8 cellular contexts compared by ENCODE assay signal in the genomic region with DNA sequence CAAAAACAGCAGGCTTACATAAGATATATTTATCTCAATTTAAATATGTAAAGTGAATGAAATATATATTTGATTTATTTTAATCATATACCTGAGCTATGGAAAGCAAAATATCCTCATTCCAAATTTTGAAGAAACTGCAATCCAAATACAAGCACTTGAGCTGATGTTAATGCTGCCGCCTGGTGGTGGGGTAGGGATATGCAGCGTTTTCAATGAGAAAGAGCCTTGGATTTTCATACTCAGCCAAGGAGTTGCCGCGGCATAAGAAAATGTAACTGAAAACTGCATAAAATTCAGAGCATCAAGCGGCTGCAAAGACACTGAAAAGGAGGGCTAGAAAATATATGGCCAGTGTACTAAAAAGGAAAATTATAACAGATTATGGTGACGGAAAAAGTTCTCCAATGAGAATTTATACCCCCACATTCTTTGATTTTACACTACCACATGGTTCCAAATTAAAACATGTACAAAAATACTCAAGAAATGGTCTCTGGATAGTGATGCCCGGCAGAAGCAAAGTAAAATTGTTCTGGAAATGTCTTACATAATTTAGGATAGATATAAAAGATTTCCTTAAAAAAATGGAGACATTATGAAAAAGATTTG.
DNase-seq lines count a peak whose midpoint lies in the region; ATAC-seq, FAIRE-seq and TF ChIP-seq lines count a peak whose summit lies in the region.

No MANE protein-coding gene starts in this region.

- H3K79me2 ChIP-seq in ACC112 (ENCODE audit: control insufficient read depth, insufficient read depth, low read length, unreplicated experiment), result no peaks in the 10 kb centered on the region

- H3K36me3 ChIP-seq in ACC112 (ENCODE audit: insufficient read depth, low read length), result no peaks in the 10 kb centered on the region
- no peaks in the 10 kb centered on the region for H3K36me3 ChIP-seq in kidney (ENCODE audit: control insufficient read depth in 1 of 2, insufficient read depth in 2 of 2, low read length in 2 of 2)

- no peak overlapping the region for H2AFZ ChIP-seq in ACC112 (ENCODE audit: low read length, unreplicated experiment)

- ATAC-seq in HG03095 (IDR thresholded peaks at IDR 0.05; ENCODE audit: unreplicated experiment), result peak; percentile 72

- H3K9me3 ChIP-seq in kidney (ENCODE audit: control insufficient read depth in 1 of 2, low read length in 2 of 2), result no peaks in the 10 kb centered on the region

- H3K4me1 ChIP-seq in ACC112 (ENCODE audit: control insufficient read depth, insufficient read depth, low read length, unreplicated experiment), result no peaks in the 10 kb centered on the region
- H3K4me1 ChIP-seq in kidney (ENCODE audit: control insufficient read depth in 1 of 2, insufficient read depth in 1 of 2, low read depth in 1 of 2, low read length in 2 of 2), result no peaks in the 10 kb centered on the region

- no peak for FAIRE-seq in kidney (lab: Jason Lieb, UNC)

- DNase-seq in RKO (ENCODE audit: low spot score) (peak; percentile 52), astrocyte of the hippocampus (ENCODE audit: low read depth, low spot score) (peak; percentile 53), kidney (no peak)
- DNase-seq in stimulated activated CD8-positive, alpha-beta memory T cell treated with anti-CD3 and anti-CD28 coated beads, Interleukin-15, amount 100 ng/mL, for 48 hours (ENCODE audit: low read depth in 2 of 2), result peak; percentile 1 to 4
- no peak for DNase-seq in central memory CD4-positive, alpha-beta T cell

- peak; percentile 85 for TF ChIP-seq CTCF in GM12872 (IDR thresholded peaks at IDR 0.05; ENCODE audit: insufficient read depth, low read depth, low read length)
- TF ChIP-seq CTCF in kidney (IDR thresholded peaks at IDR 0.05; ENCODE audit: borderline replicate concordance, extremely low read depth, insufficient read depth), result peak; percentile 68

- H3K27ac ChIP-seq in ACC112 (ENCODE audit: low read depth, low read length), result no peak overlapping the region
- H3K27ac ChIP-seq in kidney (ENCODE audit: low read depth in 2 of 2, low read length in 2 of 2), result no peak overlapping the region

- H3K9ac ChIP-seq in kidney (ENCODE audit: low read length in 2 of 2), result no peak overlapping the region

- intact Hi-C loops in kidney (cut with DNase I), result no loop called here

- peaks cover 6% of the 10 kb centered on the region; the same call in 1 of the 2 replicates for H3K27me3 ChIP-seq in ACC112 (ENCODE audit: insufficient read depth, low read length)

- H3K4me3 ChIP-seq in ACC112 (ENCODE audit: low read depth, low read length) (peak overlapping the region; percentile 54; the same call in 1 of the 2 replicates), kidney (ENCODE audit: low read length in 2 of 2) (no peak overlapping the region)

Comparison
In these comparisons a context has a peak if more than half of its experiments do, and no peak if none do; other contexts are left out.
1. DNase-seq: peak in RKO (single experiment), astrocyte of the hippocampus (single experiment) and stimulated activated CD8-positive, alpha-beta memory T cell treated with anti-CD3 and anti-CD28 coated beads, Interleukin-15, amount 100 ng/mL, for 48 hours (2 of 2); none in kidney (single experiment) and central memory CD4-positive, alpha-beta T cell (single experiment).